ENCODE assay signal across 9 cellular contexts in genomic region chr11:119709638-119710346, GRCh38. TPM values are rescaled to one million over a fixed set of nuclear protein-coding genes. Genes with fewer than 3 reads are reported as not detected.
DNase-seq lines count a peak whose midpoint lies in the region; ATAC-seq and TF ChIP-seq lines count a peak whose summit lies in the region.
"Had no signal": no experiment of that assay in that cellular context is flagged by ENCODE, and none has a peak within 500 bp of the region (broad histone marks: within the 10 kb centered on the region; RNA-seq: fewer than 3 reads in every experiment).

No MANE protein-coding gene starts in this region.

- peaks cover 18 to 40% of the 10 kb centered on the region in 2 donors for H3K4me1 ChIP-seq in neuronal stem cell (ENCODE audit: control insufficient read depth in 2 of 2, insufficient read depth in 1 of 2, low read depth in 1 of 2, low read length in 2 of 2)

- intact Hi-C loops in dorsolateral prefrontal cortex (cut with DNase I): loop anchor here in 1 of 2 donors (5.0 kb wide), 1 partner anchor 37 kb away; no protein-coding TSS in a partner anchor

- H3K4ac ChIP-seq in neuronal stem cell (ENCODE audit: low read length): no peak overlapping the region

- TF ChIP-seq CTCF in dorsolateral prefrontal cortex (IDR thresholded peaks at IDR 0.05 in 54 of 56, conservative IDR thresholded peaks at IDR 0.05 in 2 of 56; ENCODE audit: low read depth in 1 of 56, partially characterized antibody in 56 of 56): no peak

- H3K9ac ChIP-seq in neuronal stem cell (ENCODE audit: low read depth, low read length, poor library complexity): peak overlapping the region; percentile 32

- no peak overlapping the region for H4K8ac ChIP-seq in neuronal stem cell (ENCODE audit: low read depth, low read length)

- H3K27me3 ChIP-seq in dorsolateral prefrontal cortex (no peaks in the 10 kb centered on the region), neuronal stem cell (ENCODE audit: control insufficient read depth in 3 of 3, insufficient read depth in 3 of 3, low read depth in 1 of 3, low read length in 3 of 3) (no peaks in the 10 kb centered on the region)

- peak overlapping the region; percentile 49 for H2BK120ac ChIP-seq in neuronal stem cell (ENCODE audit: low read depth, low read length)

- H3K14ac ChIP-seq in neuronal stem cell (ENCODE audit: low read length): peak overlapping the region; percentile 73

- POLR2A ChIA-PET in HEK293T (lab: Yijun Ruan, JAX): no interaction called here

- no peak overlapping the region for H2BK12ac ChIP-seq in neuronal stem cell (ENCODE audit: low read length)

- DNase-seq in GM04504 (ENCODE audit: low read depth) (peak; percentile 44), NCI-H187 treated with DMSO at 0.1 percent for 48 hours (lab: John Stamatoyannopoulos, UW) (peak; percentile 94), dorsolateral prefrontal cortex (peak in 8 of 10 donors; percentile 66 to 87 (median 79)), neuronal stem cell (ENCODE audit: low spot score) (peak; percentile 91), DMS114 treated with DMSO at 0.1 percent for 48 hours (lab: John Stamatoyannopoulos, UW; ENCODE audit: unreplicated experiment) (no peak), HEK293T (ENCODE audit: extremely low spot score) (no peak)
- DNase-seq: T1000 had no signal

- no peak for ATAC-seq in HG03469 (IDR thresholded peaks at IDR 0.05; ENCODE audit: unreplicated experiment)
- no peak for ATAC-seq in GM21423 (IDR thresholded peaks at IDR 0.05; ENCODE audit: unreplicated experiment)

- peaks cover 23% of the 10 kb centered on the region for H3K79me1 ChIP-seq in neuronal stem cell (ENCODE audit: low read depth, low read length)

- peak overlapping the region; percentile 93 for H3K18ac ChIP-seq in neuronal stem cell (ENCODE audit: low read length)

- CTCF ChIA-PET in HEK293T (lab: Yijun Ruan, JAX): no interaction called here

- peak overlapping the region; percentile 46 for H3K4me2 ChIP-seq in neuronal stem cell (ENCODE audit: insufficient read depth, low read length, poor library complexity, severe bottlenecking)

- peak overlapping the region in 27 of 59 donors; percentile 0 to 44 (median 22) for H3K4me3 ChIP-seq in dorsolateral prefrontal cortex
- peak overlapping the region in 1 of 2 donors; percentile 31 for H3K4me3 ChIP-seq in neuronal stem cell (ENCODE audit: low read length in 2 of 2)

- no peak overlapping the region for H3K23ac ChIP-seq in neuronal stem cell (ENCODE audit: low read depth, low read length, poor library complexity)

- H3K9me3 ChIP-seq in neuronal stem cell (replicated peaks in 1 of 2; ENCODE audit: control insufficient read depth in 2 of 2, insufficient read depth in 1 of 2, low read depth in 1 of 2, low read length in 2 of 2): no peaks in the 10 kb centered on the region

- H2AFZ ChIP-seq in neuronal stem cell (ENCODE audit: low read length): peak overlapping the region; percentile 90

- peak overlapping the region; percentile 77 for H2AK5ac ChIP-seq in neuronal stem cell (ENCODE audit: low read depth, low read length)

- H2BK5ac ChIP-seq in neuronal stem cell (ENCODE audit: low read length): peak overlapping the region; percentile 79

- no CpG with 5 or more reads among the region's 22 CpGs for WGBS in neuronal stem cell (ENCODE audit: extremely low coverage in 2 of 2, insufficient read length in 2 of 2, insufficient replicate concordance in 1 of 2), 2 donors

- peak overlapping the region in 56 of 59 donors; percentile 27 to 84 (median 70) for H3K27ac ChIP-seq in dorsolateral prefrontal cortex
- peak overlapping the region; percentile 81 for H3K27ac ChIP-seq in neuronal stem cell (replicated peaks; ENCODE audit: low read length)

- peak overlapping the region; percentile 72 for H2BK15ac ChIP-seq in neuronal stem cell (ENCODE audit: low read length)

- no peak overlapping the region for H4K91ac ChIP-seq in neuronal stem cell (ENCODE audit: low read depth, low read length, poor library complexity)

- H3K36me3 ChIP-seq in neuronal stem cell (replicated peaks in 1 of 2; ENCODE audit: control insufficient read depth in 2 of 2, insufficient read depth in 2 of 2, low read length in 2 of 2): peaks cover 0 to 3% of the 10 kb centered on the region in 2 donors

TF ChIP-seq in HEK293T, 16 proteins besides CTCF, POLR2A, EP300 and RAD21:
- TF ChIP-seq LEF1 (IDR thresholded peaks at IDR 0.05; ENCODE audit: borderline replicate concordance): no peak
- TF ChIP-seq FOXM1 (IDR thresholded peaks at IDR 0.05; ENCODE audit: borderline replicate concordance): no peak
- TF ChIP-seq BHLHE40 (IDR thresholded peaks at IDR 0.05; ENCODE audit: borderline replicate concordance): no peak
- TF ChIP-seq FOXA1 (IDR thresholded peaks at IDR 0.05): no peak
- no peak for TF ChIP-seq CTBP1 (IDR thresholded peaks at IDR 0.05; ENCODE audit: borderline replicate concordance)
- TF ChIP-seq HDGF (IDR thresholded peaks at IDR 0.05; ENCODE audit: borderline replicate concordance): no peak
- TF ChIP-seq TARDBP (IDR thresholded peaks at IDR 0.05): no peak
- no peak for TF ChIP-seq SUZ12 (IDR thresholded peaks at IDR 0.05)
- TF ChIP-seq ELF4 (IDR thresholded peaks at IDR 0.05): no peak
- TF ChIP-seq L3MBTL2 (conservative IDR thresholded peaks at IDR 0.05): no peak
- TF ChIP-seq NFRKB (IDR thresholded peaks at IDR 0.05): no peak
- TF ChIP-seq ARNT (IDR thresholded peaks at IDR 0.05): no peak
- no peak for TF ChIP-seq PKNOX1 (IDR thresholded peaks at IDR 0.05)
- TF ChIP-seq ZNF384 (IDR thresholded peaks at IDR 0.05): no peak
- no peak for TF ChIP-seq FOXK2 (IDR thresholded peaks at IDR 0.05)
- TF ChIP-seq SP1 (IDR thresholded peaks at IDR 0.05): no peak

RNA-seq across cellular contexts. Expression of gene NECTIN1, which starts 19.2 kb away (rescaled TPM):
- total RNA-seq in dorsolateral prefrontal cortex: 100 to 1,000 TPM in 6 of 120 experiments, 10 to 100 TPM in 114; 45.3 to 136 (median 78.1) TPM
- 36.8 TPM for polyA plus RNA-seq in neuronal stem cell (2013, experiment 1 of 2)
- 36.7 TPM for polyA plus RNA-seq in neuronal stem cell (2013, experiment 2 of 2)

Comparison
In these comparisons a context has a peak if more than half of its experiments do, and no peak if none do; other contexts are left out.
1. DNase-seq: peak in GM04504 (single experiment), NCI-H187 treated with DMSO at 0.1 percent for 48 hours (single experiment), dorsolateral prefrontal cortex (8 of 10) and neuronal stem cell (single experiment); none in DMS114 treated with DMSO at 0.1 percent for 48 hours (single experiment) and HEK293T (single experiment).